ENCODE assay signal across 13 cellular contexts in the genomic region with DNA sequence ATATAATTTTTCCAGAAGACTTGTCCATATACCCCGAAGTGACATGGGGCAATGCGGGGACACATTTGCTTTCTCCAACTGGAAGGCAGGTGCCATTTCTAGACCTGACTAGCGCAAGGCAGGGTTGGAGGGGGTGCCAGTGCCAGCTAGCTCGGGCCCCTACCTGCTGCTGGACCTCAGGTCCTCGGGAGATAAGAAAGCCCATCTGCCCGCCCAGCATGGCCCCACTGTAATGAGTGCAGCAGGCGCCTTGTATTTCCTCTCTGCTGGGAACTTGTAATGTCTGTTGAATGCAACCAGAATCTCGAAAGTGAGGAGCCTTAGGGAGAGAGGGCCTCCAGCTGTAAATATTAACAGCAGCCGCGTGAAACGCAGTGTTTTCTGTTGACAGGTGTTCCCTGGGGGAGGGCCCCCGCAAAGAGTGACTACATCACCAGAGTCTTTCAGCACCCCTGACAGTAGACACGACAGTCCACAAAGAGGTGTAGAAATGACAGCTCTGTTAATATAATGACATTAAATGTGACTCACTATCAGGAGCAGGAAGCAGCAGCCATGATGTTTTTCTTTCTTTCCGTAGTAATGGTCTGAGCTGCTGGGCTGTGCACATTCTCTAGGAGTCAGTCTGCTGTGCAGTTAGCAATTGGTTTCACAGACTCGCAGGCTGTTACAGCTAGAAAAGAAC. TPM values are rescaled to one million over a fixed set of nuclear protein-coding genes. Genes with fewer than 3 reads are reported as not detected.
DNase-seq lines count a peak whose midpoint lies in the region; ATAC-seq and TF ChIP-seq lines count a peak whose summit lies in the region.
"Had no signal": no experiment of that assay in that cellular context is flagged by ENCODE, and none has a peak within 500 bp of the region (broad histone marks: within the 10 kb centered on the region; RNA-seq: fewer than 3 reads in every experiment).

No MANE protein-coding gene starts in this region.

- H3K27ac ChIP-seq in AG04450 (ENCODE audit: low read depth, low read length), result peak overlapping the region; percentile 31

- POLR2A ChIA-PET in AG04450 (lab: Yijun Ruan, JAX), result no interaction called here

- in situ Hi-C loops in G401 (cut with HindIII; ENCODE audit: low sequenced_read_pairs), result no loop called here

- H3K27me3 ChIP-seq in AG04450 (ENCODE audit: control insufficient read depth, insufficient read depth, low read length), result peaks cover 8% of the 10 kb centered on the region

- CTCF ChIA-PET in AG04450 (lab: Charles Lee), result interaction anchor here (0.8 to 8.3 kb wide), 5 partner anchors 16 to 314 kb away, joined by 3 to 237 read pairs (median 4); no protein-coding TSS in a partner anchor

- H3K4me3 ChIP-seq in AG04450 (ENCODE audit: low read depth, low read length), result no peak overlapping the region
- H3K4me3 ChIP-seq: GM23338, lung had no signal

- TF ChIP-seq CTCF in AG04450 (IDR thresholded peaks at IDR 0.05; ENCODE audit: low read depth, low read length), result no peak

- no peaks in the 10 kb centered on the region; the same call in 1 of the 2 replicates for H3K9me3 ChIP-seq in AG04450 (ENCODE audit: control insufficient read depth, insufficient read depth, low read length)

- no peak for DNase-seq in AG04450 (ENCODE audit: low read depth, low spot score)
- peak; percentile 78 for DNase-seq in G401 (ENCODE audit: low spot score)
- peak; percentile 8 for DNase-seq in astrocyte of the hippocampus (ENCODE audit: low read depth, low spot score)
- DNase-seq in kidney tubule cell (ENCODE audit: low spot score), result peak; percentile 78
- no peak for DNase-seq in AML-193 (lab: John Stamatoyannopoulos, UW)
- DNase-seq: CD4-positive, CD25-positive, alpha-beta regulatory T cell; stimulated activated naive CD8-positive, alpha-beta T cell treated with anti-CD3 and anti-CD28 coated beads, Interleukin-15, amount 100 ng/mL, for 72 hours had no signal

- ATAC-seq in GM18858 (IDR thresholded peaks at IDR 0.05; ENCODE audit: unreplicated experiment) (no peak), GM21529 (IDR thresholded peaks at IDR 0.05; ENCODE audit: unreplicated experiment) (no peak), HG03196 (IDR thresholded peaks at IDR 0.05; ENCODE audit: unreplicated experiment) (no peak)
- ATAC-seq: GM23338; stimulated activated naive CD8-positive, alpha-beta T cell treated with anti-CD3 and anti-CD28 coated beads, Interleukin-15, amount 100 ng/mL, for 72 hours; WTC11 had no signal

RNA-seq across cellular contexts. Expression of gene WASF3, which starts 58.8 kb away (rescaled TPM):
- 8.3 and 11.3 TPM in 2 replicates for polyA plus RNA-seq in AG04450 (2011; rRNA removed)
- 3.3 and 4.0 TPM in 2 replicates for polyA minus RNA-seq in AG04450 (2011; rRNA and poly(A)+ RNA removed)
- total RNA-seq in G401 (2014; rRNA removed; shearing (Covaris generic)), result 5.7 and 7.7 TPM in 2 replicates
- polyA plus RNA-seq: CD4-positive, CD25-positive, alpha-beta regulatory T cell had no signal

Comparison
In these comparisons a context has a peak if more than half of its experiments do, and no peak if none do; other contexts are left out.
1. DNase-seq: peak in G401 (single experiment), astrocyte of the hippocampus (single experiment) and kidney tubule cell (single experiment); none in AG04450 (single experiment) and AML-193 (0 of 2).